ENCODE assay signal across 11 cellular contexts in genomic region chr18:13447621-13448020, GRCh38.
A peak's percentile ranks its signal among the peaks of the same experiment; 100 is the strongest.
DNase-seq lines count a peak whose midpoint lies in the region; ATAC-seq and TF ChIP-seq lines count a peak whose summit lies in the region.
"Had no signal": no experiment of that assay in that cellular context is flagged by ENCODE, and none has a peak within 500 bp of the region (broad histone marks: within the 10 kb centered on the region; RNA-seq: fewer than 3 reads in every experiment).

No MANE protein-coding gene starts in this region.

- H3K36me3 Mint-ChIP-seq in T-cell, result peaks cover 11% of the 10 kb centered on the region
- H3K36me3 Mint-ChIP-seq: CD14-positive monocyte had no signal

- CTCF ChIA-PET in T-cell (lab: Charles Lee), result no interaction called here

- H3K27me3 ChIP-seq in suprapubic skin, result no peaks in the 10 kb centered on the region

- H3K4me3 Mint-ChIP-seq in T-cell, result no peak overlapping the region
- H3K4me3 Mint-ChIP-seq: CD14-positive monocyte had no signal

- H3K27ac Mint-ChIP-seq in T-cell, result no peak overlapping the region

- no peak for TF ChIP-seq CTCF in suprapubic skin (IDR thresholded peaks at IDR 0.05)

- POLR2A ChIA-PET in T-cell (lab: Charles Lee), result no interaction called here

- no peaks in the 10 kb centered on the region for H3K36me3 ChIP-seq in suprapubic skin

- H3K4me3 ChIP-seq in suprapubic skin, result peak overlapping the region; percentile 10

- TF ChIP-seq EP300 in suprapubic skin (IDR thresholded peaks at IDR 0.05), result no peak

- H3K9me3 ChIP-seq in suprapubic skin, result no peaks in the 10 kb centered on the region

- no peaks in the 10 kb centered on the region for H3K9me3 Mint-ChIP-seq in T-cell
- H3K9me3 Mint-ChIP-seq: CD14-positive monocyte had no signal

- H3K27ac ChIP-seq in suprapubic skin, result no peak overlapping the region

- 28% methylated on average over 12 of the region's 12 CpGs for WGBS in suprapubic skin

- ATAC-seq in SK-N-SH treated with all-trans-retinoic acid at 6 μM for 48 hours, result peak; percentile 91
- ATAC-seq in T-cell (replicated peaks in 1 of 4), result no peak
- no peak for ATAC-seq in GM19467 (IDR thresholded peaks at IDR 0.05; ENCODE audit: unreplicated experiment)
- ATAC-seq in GM18858 (IDR thresholded peaks at IDR 0.05; ENCODE audit: unreplicated experiment), result no peak
- ATAC-seq: HCT116 had no signal

- no peaks in the 10 kb centered on the region for H3K27me3 Mint-ChIP-seq in T-cell

- H3K4me1 Mint-ChIP-seq in T-cell, result peaks cover 32 to 35% (median 34%) of the 10 kb centered on the region in 3 donors

- DNase-seq in NCI-H2107 treated with DMSO at 0.1 percent for 48 hours (lab: John Stamatoyannopoulos, UW; ENCODE audit: unreplicated experiment) (peak; percentile 44), NCI-H2107 (lab: John Stamatoyannopoulos, UW) (no peak), iris pigment epithelial cell (ENCODE audit: low read depth) (peak; percentile 93), suprapubic skin (ENCODE audit: low spot score in 2 of 2) (peak in 1 of 2 donors; percentile 50), T-cell (no peak)
- DNase-seq: cortex of kidney had no signal

- peaks cover 20% of the 10 kb centered on the region for H3K4me1 ChIP-seq in suprapubic skin

- no peak for TF ChIP-seq POLR2A in suprapubic skin (IDR thresholded peaks at IDR 0.05)

TF ChIP-seq in SK-N-SH treated with all-trans-retinoic acid at 6 μM for 48 hours, 23 proteins besides CTCF, POLR2A, EP300 and RAD21:
- TF ChIP-seq TCF4 (CRISPR knock-in tag; IDR thresholded peaks at IDR 0.05; ENCODE audit: borderline replicate concordance), result no peak
- no peak for TF ChIP-seq PATZ1 (CRISPR knock-in tag; IDR thresholded peaks at IDR 0.05; ENCODE audit: borderline replicate concordance)
- no peak for TF ChIP-seq ESRRG (CRISPR knock-in tag; IDR thresholded peaks at IDR 0.05)
- TF ChIP-seq ZFP3 (CRISPR knock-in tag; IDR thresholded peaks at IDR 0.05), result no peak
- TF ChIP-seq POU6F1 (CRISPR knock-in tag; IDR thresholded peaks at IDR 0.05; ENCODE audit: borderline replicate concordance, low read depth), result no peak
- TF ChIP-seq ZNF70 (CRISPR knock-in tag; IDR thresholded peaks at IDR 0.05), result no peak
- TF ChIP-seq OSR1 (CRISPR knock-in tag; IDR thresholded peaks at IDR 0.05), result no peak
- TF ChIP-seq TSHZ2 (CRISPR knock-in tag; IDR thresholded peaks at IDR 0.05), result no peak
- no peak for TF ChIP-seq BACH2 (CRISPR knock-in tag; IDR thresholded peaks at IDR 0.05; ENCODE audit: borderline replicate concordance)
- TF ChIP-seq CSRNP3 (CRISPR knock-in tag; IDR thresholded peaks at IDR 0.05), result no peak
- TF ChIP-seq TOX (CRISPR knock-in tag; IDR thresholded peaks at IDR 0.05; ENCODE audit: borderline replicate concordance), result no peak
- no peak for TF ChIP-seq GLIS3 (CRISPR knock-in tag; IDR thresholded peaks at IDR 0.05)
- no peak for TF ChIP-seq CREB5 (CRISPR knock-in tag; IDR thresholded peaks at IDR 0.05; ENCODE audit: low read depth)
- no peak for TF ChIP-seq ZFP30 (CRISPR knock-in tag; IDR thresholded peaks at IDR 0.05)
- TF ChIP-seq ZC3H10 (CRISPR knock-in tag; IDR thresholded peaks at IDR 0.05), result no peak
- no peak for TF ChIP-seq ARNTL (CRISPR knock-in tag; IDR thresholded peaks at IDR 0.05; ENCODE audit: borderline replicate concordance, low read depth)

Comparison
In these comparisons a context has a peak if more than half of its experiments do, and no peak if none do; other contexts are left out.
1. DNase-seq: peak in NCI-H2107 treated with DMSO at 0.1 percent for 48 hours (single experiment) and iris pigment epithelial cell (single experiment); none in NCI-H2107 (single experiment) and T-cell (0 of 34).